Comparison of ENCODE assay signal across 8 cellular contexts in the genomic region with DNA sequence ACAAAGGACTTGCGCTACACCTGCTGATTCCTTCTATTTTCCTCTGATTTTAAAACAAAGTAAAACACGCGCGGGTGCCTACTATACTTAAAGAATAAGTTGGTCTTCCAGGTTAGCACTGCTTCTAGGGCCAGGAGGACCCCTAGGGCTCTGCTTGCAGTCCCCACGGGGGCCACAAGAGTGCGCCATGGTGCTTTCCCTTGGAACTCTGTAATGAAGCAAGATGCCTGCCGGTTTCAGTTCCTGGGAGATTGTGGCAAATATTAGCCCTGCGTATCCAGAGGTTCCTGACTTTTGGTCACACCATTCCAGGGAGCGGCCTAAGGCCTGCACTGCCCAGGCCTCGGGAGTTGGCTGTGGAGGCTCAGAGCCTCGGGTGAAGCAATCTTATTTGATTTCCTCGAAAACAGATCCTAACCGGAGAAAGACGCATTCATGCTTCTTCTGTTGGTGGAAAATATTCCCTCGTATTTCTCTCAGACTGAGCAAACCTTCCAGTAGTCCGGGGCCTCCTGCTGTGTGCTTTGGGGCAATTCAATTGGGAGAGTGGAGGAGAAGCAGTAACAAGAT. TPM values are rescaled to one million over a fixed set of nuclear protein-coding genes. Genes with fewer than 3 reads are reported as not detected.
DNase-seq lines count a peak whose midpoint lies in the region; ATAC-seq and TF ChIP-seq lines count a peak whose summit lies in the region.

No MANE protein-coding gene starts in this region.

- no peaks in the 10 kb centered on the region for H3K36me3 ChIP-seq in BLaER1 treated with 17β-estradiol and CSF1 and Interleukin-3, amounts not matched to agents 10 nM and 100 nM
- no peaks in the 10 kb centered on the region for H3K36me3 ChIP-seq in HAP-1 (replicated peaks)
- no peaks in the 10 kb centered on the region for H3K36me3 ChIP-seq in lower lobe of right lung

- no peak overlapping the region for H3K4me3 Mint-ChIP-seq in dendritic cell treated with granulocyte-macrophage colony-stimulating factor and Interleukin-4, amounts not matched to agents 40 ng/mL and 50 ng/mL, for 4 days

- H4K20me1 ChIP-seq in BLaER1 treated with 17β-estradiol and CSF1 and Interleukin-3, amounts not matched to agents 10 nM and 100 nM: no peaks in the 10 kb centered on the region

- peaks cover 0 to 13% (median 9%) of the 10 kb centered on the region in 10 experiments; a peak in 15 of 20 replicates for H3K4me1 ChIP-seq in BLaER1 treated with 17β-estradiol and CSF1 and Interleukin-3, amounts not matched to agents 10 nM and 100 nM
- H3K4me1 ChIP-seq in HAP-1 (no peaks in the 10 kb centered on the region), lower lobe of right lung (no peaks in the 10 kb centered on the region)

- peak; percentile 88 for TF ChIP-seq CTCF in lower lobe of right lung (IDR thresholded peaks at IDR 0.05)

- no peak overlapping the region for H3K9ac ChIP-seq in BLaER1 treated with 17β-estradiol and CSF1 and Interleukin-3, amounts not matched to agents 10 nM and 100 nM

- H3K9me3 ChIP-seq in BLaER1 treated with 17β-estradiol and CSF1 and Interleukin-3, amounts not matched to agents 10 nM and 100 nM (replicated peaks in 1 of 11): 0 out of 22 replicates have a peak, but pooled peaks cover 0 to 3% (median 0%) of the 10 kb centered on the region in 11 experiments
- no peaks in the 10 kb centered on the region for H3K9me3 ChIP-seq in HAP-1
- no peaks in the 10 kb centered on the region for H3K9me3 ChIP-seq in lower lobe of right lung

- H3K27ac Mint-ChIP-seq in dendritic cell treated with granulocyte-macrophage colony-stimulating factor and Interleukin-4, amounts not matched to agents 40 ng/mL and 50 ng/mL, for 4 days: peak overlapping the region; percentile 36

- H3K4me1 Mint-ChIP-seq in dendritic cell treated with granulocyte-macrophage colony-stimulating factor and Interleukin-4, amounts not matched to agents 40 ng/mL and 50 ng/mL, for 4 days (ENCODE audit: low read depth): peaks cover 6% of the 10 kb centered on the region

- peak overlapping the region in 7 of 11 experiments; percentile 14 to 60 (median 26); a peak in 9 of 22 replicates for H3K4me2 ChIP-seq in BLaER1 treated with 17β-estradiol and CSF1 and Interleukin-3, amounts not matched to agents 10 nM and 100 nM

- no peak overlapping the region for H3K4me3 ChIP-seq in BLaER1 treated with 17β-estradiol and CSF1 and Interleukin-3, amounts not matched to agents 10 nM and 100 nM
- no peak overlapping the region for H3K4me3 ChIP-seq in HAP-1
- no peak overlapping the region for H3K4me3 ChIP-seq in lower lobe of right lung

- H3K27me3 Mint-ChIP-seq in dendritic cell treated with granulocyte-macrophage colony-stimulating factor and Interleukin-4, amounts not matched to agents 40 ng/mL and 50 ng/mL, for 4 days: peaks cover 1% of the 10 kb centered on the region

- no peaks in the 10 kb centered on the region for H3K9me3 Mint-ChIP-seq in dendritic cell treated with granulocyte-macrophage colony-stimulating factor and Interleukin-4, amounts not matched to agents 40 ng/mL and 50 ng/mL, for 4 days

- H3K27me3 ChIP-seq in BLaER1 treated with 17β-estradiol and CSF1 and Interleukin-3, amounts not matched to agents 10 nM and 100 nM: no peaks in the 10 kb centered on the region
- H3K27me3 ChIP-seq in HAP-1 (ENCODE audit: low read depth) (peaks cover 7% of the 10 kb centered on the region; the same call in 1 of the 2 replicates), lower lobe of right lung (ENCODE audit: low read depth) (no peaks in the 10 kb centered on the region)

- peak; percentile 75 to 94 for DNase-seq in HAP-1 (ENCODE audit: low spot score in 2 of 2)
- DNase-seq in NCI-H345 (lab: John Stamatoyannopoulos, UW): peak; percentile 73
- peak; percentile 85 for DNase-seq in activated CD4-positive, alpha-beta T cell treated with anti-CD3 and anti-CD28 coated beads for 48 hours
- DNase-seq in lower lobe of right lung: peak; percentile 80
- DNase-seq in stimulated activated CD4-positive, alpha-beta T cell treated with anti-CD3 and anti-CD28 coated beads, TNF-alpha, amount 100 ng/mL, for 48 hours (ENCODE audit: low read depth in 3 of 3): peak; percentile 38 to 52 (median 42)

- H3K36me3 Mint-ChIP-seq in dendritic cell treated with granulocyte-macrophage colony-stimulating factor and Interleukin-4, amounts not matched to agents 40 ng/mL and 50 ng/mL, for 4 days (ENCODE audit: low read depth): no peaks in the 10 kb centered on the region

- no peak overlapping the region for H3K27ac ChIP-seq in BLaER1 treated with 17β-estradiol and CSF1 and Interleukin-3, amounts not matched to agents 10 nM and 100 nM
- no peak overlapping the region for H3K27ac ChIP-seq in lower lobe of right lung

- intact Hi-C loops in dendritic cell treated with granulocyte-macrophage colony-stimulating factor and Interleukin-4, amounts not matched to agents 40 ng/mL and 50 ng/mL, for 4 days (cut with micrococcal nuclease): no loop called here
- intact Hi-C loops in lower lobe of right lung (cut with DNase I): no loop called here

- in situ Hi-C loops in HAP-1 (cut with MboI; ENCODE audit: low sequenced_read_pairs): no loop called here

- peak; percentile 85 to 93 for ATAC-seq in lower lobe of right lung
- no peak for ATAC-seq in HG02884 (IDR thresholded peaks at IDR 0.05; ENCODE audit: unreplicated experiment)

RNA-seq across cellular contexts. Expression of gene ADAM30, which starts 25.3 kb away (rescaled TPM):
- not detected for total RNA-seq in lower lobe of right lung

RNA-seq across cellular contexts. Expression of gene REG4, which starts 59.7 kb away (rescaled TPM):
- not detected for total RNA-seq in lower lobe of right lung
